ENCODE assay signal across 16 cellular contexts in genomic region chr1:33368431-33368830, GRCh38. TPM values are rescaled to one million over a fixed set of nuclear protein-coding genes. Genes with fewer than 3 reads are reported as not detected.
A peak's percentile ranks its signal among the peaks of the same experiment; 100 is the strongest.
DNase-seq lines count a peak whose midpoint lies in the region; ATAC-seq, FAIRE-seq and TF ChIP-seq lines count a peak whose summit lies in the region.
"Had no signal": no experiment of that assay in that cellular context is flagged by ENCODE, and none has a peak within 500 bp of the region (broad histone marks: within the 10 kb centered on the region; RNA-seq: fewer than 3 reads in every experiment).

No MANE protein-coding gene starts in this region.

- H3K79me2 ChIP-seq in GM23338 (replicated peaks; ENCODE audit: insufficient read depth) (no peaks in the 10 kb centered on the region), OCI-LY3 (ENCODE audit: low read length) (no peaks in the 10 kb centered on the region)

- no peak for TF ChIP-seq POLR2A in esophagus squamous epithelium (IDR thresholded peaks at IDR 0.05)

- no peaks in the 10 kb centered on the region for H3K36me3 ChIP-seq in GM23338 (ENCODE audit: insufficient read depth)
- H3K36me3 ChIP-seq in OCI-LY3 (replicated peaks; ENCODE audit: low read depth, low read length): no peaks in the 10 kb centered on the region
- H3K36me3 ChIP-seq in esophagus squamous epithelium: peaks cover 0 to 53% (median 0%) of the 10 kb centered on the region in 3 donors

- H3K9me3 ChIP-seq in OCI-LY3 (ENCODE audit: insufficient read depth, low read length) (no peaks in the 10 kb centered on the region), esophagus squamous epithelium (no peaks in the 10 kb centered on the region)
- H3K9me3 ChIP-seq: SK-N-SH had no signal

- H3K4me3 Mint-ChIP-seq in GM23338: no peak overlapping the region
- H3K4me3 Mint-ChIP-seq: H9, HFFc6 had no signal

- H3K36me3 Mint-ChIP-seq in GM23338 (ENCODE audit: low read depth): no peaks in the 10 kb centered on the region

- 77% methylated on average over 4 of the region's 15 CpGs; no CpG with 5 or more reads in 1 of the 2 donors for WGBS in esophagus squamous epithelium, 2 donors

- no peaks in the 10 kb centered on the region for H3K9me2 ChIP-seq in GM23338 (ENCODE audit: insufficient read depth)
- H3K9me2 ChIP-seq: SK-N-SH had no signal

- no peaks in the 10 kb centered on the region for H3K9me3 Mint-ChIP-seq in GM23338
- H3K9me3 Mint-ChIP-seq: HFFc6 had no signal

- H3F3A ChIP-seq in GM23338 (replicated peaks; ENCODE audit: low read depth): no peaks in the 10 kb centered on the region

- no peaks in the 10 kb centered on the region for H3K27me3 ChIP-seq in GM23338 (ENCODE audit: insufficient read depth)
- no peaks in the 10 kb centered on the region; the same call in 1 of the 2 replicates for H3K27me3 ChIP-seq in OCI-LY3 (ENCODE audit: low read depth, low read length)
- no peaks in the 10 kb centered on the region for H3K27me3 ChIP-seq in esophagus squamous epithelium

- no peak overlapping the region for H3K27ac Mint-ChIP-seq in GM23338
- H3K27ac Mint-ChIP-seq: HFFc6 had no signal

- H3K4me1 Mint-ChIP-seq in GM23338: peaks cover 32% of the 10 kb centered on the region

- H3K4me3 ChIP-seq in GM23338 (no peak overlapping the region), OCI-LY3 (ENCODE audit: low read length) (no peak overlapping the region), esophagus squamous epithelium (no peak overlapping the region)

- H4K20me1 ChIP-seq in GM23338 (replicated peaks; ENCODE audit: insufficient read depth) (no peaks in the 10 kb centered on the region), OCI-LY3 (ENCODE audit: insufficient read depth, low read length) (no peaks in the 10 kb centered on the region)

- TF ChIP-seq CTCF in GM23338 (conservative IDR thresholded peaks at IDR 0.05; ENCODE audit: low read depth in 2 of 2) (no peak), OCI-LY3 (IDR thresholded peaks at IDR 0.05; ENCODE audit: low read depth, low read length) (no peak), esophagus squamous epithelium (IDR thresholded peaks at IDR 0.05) (no peak), D721Med (IDR thresholded peaks at IDR 0.05; ENCODE audit: insufficient read depth, missing control alignments) (no peak)

- no peak overlapping the region for H3K4me2 ChIP-seq in GM23338
- H3K4me2 ChIP-seq in OCI-LY3 (ENCODE audit: low read length): peak overlapping the region; percentile 71; the same call in 1 of the 2 replicates
- H3K4me2 ChIP-seq: KMS-11, SK-N-SH had no signal

- intact Hi-C loops in esophagus squamous epithelium (cut with DNase I) (loop anchor here (5.0 to 10.0 kb wide), 2 partner anchors 71 to 254 kb away; no protein-coding TSS in a partner anchor), sciatic nerve (cut with DNase I) (loop anchor here (2.0 to 10.0 kb wide), 2 partner anchors 72 to 234 kb away; no protein-coding TSS in a partner anchor)

- peaks cover 21% of the 10 kb centered on the region for H3K27me3 Mint-ChIP-seq in GM23338 (ENCODE audit: insufficient read depth, low read depth, poor library complexity)

- ATAC-seq in GM23338: peak; percentile 5
- no peak for ATAC-seq in sciatic nerve

- H3K9ac ChIP-seq in OCI-LY3 (ENCODE audit: low read length): no peak overlapping the region
- H3K9ac ChIP-seq: KMS-11, SK-N-SH had no signal

- FAIRE-seq in D721Med (lab: Jason Lieb, UNC): no peak
- no peak for FAIRE-seq in urothelium cell line (lab: Jason Lieb, UNC)
- FAIRE-seq: HTR-8/SVneo had no signal

- H3K27ac ChIP-seq in GM23338 (ENCODE audit: low read depth): no peak overlapping the region
- no peak overlapping the region for H3K27ac ChIP-seq in OCI-LY3 (ENCODE audit: low read length)
- peak overlapping the region in 3 of 4 donors; percentile 17 to 85 (median 26) for H3K27ac ChIP-seq in esophagus squamous epithelium
- H3K27ac ChIP-seq: KMS-11 had no signal

- no peak overlapping the region for H2AFZ ChIP-seq in GM23338
- no peak overlapping the region for H2AFZ ChIP-seq in OCI-LY3 (ENCODE audit: low read depth, low read length)

- H3K4me1 ChIP-seq in GM23338 (ENCODE audit: insufficient read depth) (peaks cover 16% of the 10 kb centered on the region), OCI-LY3 (ENCODE audit: low read length) (0 out of 2 replicates have a peak, but pooled peaks cover 3% of the 10 kb centered on the region), esophagus squamous epithelium (peaks cover 15 to 67% (median 37%) of the 10 kb centered on the region in 3 donors)

- DNase-seq in GM23338 (ENCODE audit: low spot score): no peak
- DNase-seq in esophagus squamous epithelium (lab: John Stamatoyannopoulos, UW): no peak
- peak; percentile 58 for DNase-seq in sciatic nerve (ENCODE audit: low spot score)
- no peak for DNase-seq in cerebellum (ENCODE audit: low spot score)
- DNase-seq in D721Med (ENCODE audit: insufficient read length, low spot score): no peak
- no peak for DNase-seq in urothelium cell line (ENCODE audit: low spot score)
- DNase-seq: NCI-H2029 treated with DMSO at 0.1 percent for 48 hours had no signal

TF ChIP-seq in GM23338, 12 proteins besides CTCF, POLR2A, EP300 and RAD21 (continues in another document):
- TF ChIP-seq ZNF331 (CRISPR knock-in tag; IDR thresholded peaks at IDR 0.05; ENCODE audit: low read depth) (no peak), ZNF114 (CRISPR knock-in tag; IDR thresholded peaks at IDR 0.05) (no peak), NANOG (IDR thresholded peaks at IDR 0.05; ENCODE audit: borderline replicate concordance) (no peak), EZH2 (IDR thresholded peaks at IDR 0.05; ENCODE audit: low read depth, unreplicated experiment) (no peak), ETS1 (IDR thresholded peaks at IDR 0.05) (no peak), CREB1 (CRISPR knock-in tag; IDR thresholded peaks at IDR 0.05; ENCODE audit: low read depth) (no peak), POLR2AphosphoS5 (IDR thresholded peaks at IDR 0.05; ENCODE audit: low read depth) (no peak)

RNA-seq across cellular contexts. Expression of gene A3GALT2, which starts 47.5 kb away (rescaled TPM):
- not detected in 2 replicates for total RNA-seq in GM23338 (2014; rRNA removed; shearing (Covaris generic))
- not detected in 2 replicates for polyA plus RNA-seq in GM23338 (2016; fragmentation: Nextera tagmentation; extraction: Ambion mirVana)
- not detected for total RNA-seq in esophagus squamous epithelium
- total RNA-seq in sciatic nerve: not detected
- total RNA-seq in cerebellum: not detected
- total RNA-seq: A172, Calu3, H9, HFFc6 had no signal
- polyA plus RNA-seq: BJ had no signal

Comparison
In these comparisons a context has a peak if more than half of its experiments do, and no peak if none do; other contexts are left out.
1. H3K27ac ChIP-seq: peak in esophagus squamous epithelium (3 of 4); none in GM23338 (single experiment) and OCI-LY3 (single experiment).